In the genomic region with DNA sequence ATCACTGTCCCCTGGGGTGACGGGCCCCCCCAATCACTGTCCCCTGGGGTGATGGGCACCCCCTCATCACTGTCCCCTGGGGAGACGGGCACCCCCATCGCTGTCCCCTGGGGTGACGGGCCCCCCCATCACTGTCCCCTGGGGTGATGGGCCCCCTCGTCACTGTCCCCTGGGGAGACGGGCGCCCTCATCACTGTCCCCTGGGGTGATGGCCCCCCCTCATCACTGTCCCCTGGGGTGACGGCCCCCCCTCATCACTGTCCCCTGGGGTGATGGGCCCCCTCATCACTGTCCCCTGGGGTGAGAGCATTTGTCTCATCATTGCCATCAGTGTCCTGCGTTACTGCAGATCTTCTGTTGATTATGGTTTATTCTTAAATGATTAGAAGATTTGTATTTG, we compare ENCODE assay signal across 20 cellular contexts. TPM values are rescaled to one million over a fixed set of nuclear protein-coding genes. Genes with fewer than 3 reads are reported as not detected.
DNase-seq lines count a peak whose midpoint lies in the region; ATAC-seq, FAIRE-seq and TF ChIP-seq lines count a peak whose summit lies in the region.
"Had no signal": no experiment of that assay in that cellular context is flagged by ENCODE, and none has a peak within 500 bp of the region (broad histone marks: within the 10 kb centered on the region; RNA-seq: fewer than 3 reads in every experiment).

No MANE protein-coding gene starts in this region.

- DNase-seq in MCF 10A (ENCODE audit: unreplicated experiment) = no peak
- DNase-seq in breast epithelium (ENCODE audit: low spot score in 2 of 2) = no peak
- no peak for DNase-seq in activated B cell treated with CpG ODN at 0.5 μM for 24 hours
- DNase-seq in naive B cell = no peak
- DNase-seq in NCI-H1417 treated with DMSO at 0.1 percent for 48 hours (lab: John Stamatoyannopoulos, UW) = no peak
- no peak for DNase-seq in frontal cortex (ENCODE audit: low spot score in 2 of 2)
- DNase-seq in stimulated activated CD4-positive, alpha-beta T cell treated with anti-CD3 and anti-CD28 coated beads, Interleukin-15, amount 100 ng/mL, for 24 hours = no peak
- DNase-seq: AML-193; CD4-positive, alpha-beta memory T cell; DMS153; DMS79; GDM1; H9 had no signal

- CTCF ChIA-PET in MCF 10A (lab: Yijun Ruan, JAX) = interaction anchor here (0.7 to 1.0 kb wide), 2 partner anchors 82 to 378 kb away, joined by 3 to 4 read pairs; no protein-coding TSS in a partner anchor
- CTCF ChIA-PET in activated B cell treated with CpG ODN at 0.5 μM for 24 hours (lab: Charles Lee) = no interaction called here

- POLR2A ChIA-PET in MCF 10A (lab: Yijun Ruan, JAX) (no interaction called here), activated B cell treated with CpG ODN at 0.5 μM for 24 hours (lab: Charles Lee) (no interaction called here)

- no peak for TF ChIP-seq POLR2A in breast epithelium (IDR thresholded peaks at IDR 0.05)

- H3K4me3 Mint-ChIP-seq in MCF 10A (ENCODE audit: unreplicated experiment) (no peak overlapping the region), activated B cell treated with CpG ODN at 0.5 μM for 24 hours (no peak overlapping the region), naive B cell (no peak overlapping the region)
- H3K4me3 Mint-ChIP-seq: CD14-positive monocyte; CD4-positive, alpha-beta memory T cell had no signal

- H3K27ac Mint-ChIP-seq in MCF 10A (ENCODE audit: low read depth, unreplicated experiment) = peak overlapping the region; percentile 27
- H3K27ac Mint-ChIP-seq in activated B cell treated with CpG ODN at 0.5 μM for 24 hours = peak overlapping the region; percentile 66
- H3K27ac Mint-ChIP-seq in naive B cell = peak overlapping the region; percentile 76 to 91 (median 84)
- H3K27ac Mint-ChIP-seq: CD14-positive monocyte; CD4-positive, alpha-beta memory T cell; H9 had no signal

- H3K27me3 Mint-ChIP-seq in MCF 10A (ENCODE audit: insufficient read depth, unreplicated experiment) (no peaks in the 10 kb centered on the region), activated B cell treated with CpG ODN at 0.5 μM for 24 hours (no peaks in the 10 kb centered on the region), naive B cell (no peaks in the 10 kb centered on the region)
- H3K27me3 Mint-ChIP-seq: CD4-positive, alpha-beta memory T cell had no signal

- no peaks in the 10 kb centered on the region for H3K9me3 ChIP-seq in breast epithelium
- H3K9me3 ChIP-seq: A549, BLaER1 had no signal

- BruUV-seq in MCF 10A (replicated peaks; lab: Mats Ljungman, UMichigan) = no TSS peak

- no peaks in the 10 kb centered on the region for H3K27me3 ChIP-seq in breast epithelium
- H3K27me3 ChIP-seq: BLaER1 had no signal

- H3K36me3 ChIP-seq in breast epithelium = no peaks in the 10 kb centered on the region

- no peak overlapping the region for H3K27ac ChIP-seq in breast epithelium
- H3K27ac ChIP-seq: 22Rv1, A549, BLaER1 had no signal

- H3K4me1 ChIP-seq in breast epithelium = no peaks in the 10 kb centered on the region

- intact Hi-C loops in MCF 10A (cut with micrococcal nuclease) (loop anchor here (5.0 kb wide), 2 partner anchors 36 to 71 kb away; no protein-coding TSS in a partner anchor), breast epithelium (cut with DNase I; ENCODE audit: low total_unique reads) (no loop called here), activated B cell treated with CpG ODN at 0.5 μM for 24 hours (cut with micrococcal nuclease) (loop anchor here (2.0 kb wide), 2 partner anchors 52 to 376 kb away; partner anchors contain the start of gene BRF1)

- no peak overlapping the region for H3K4me3 ChIP-seq in breast epithelium
- H3K4me3 ChIP-seq: A549, BLaER1 had no signal

- TF ChIP-seq CTCF in MCF 10A (IDR thresholded peaks at IDR 0.05; ENCODE audit: unreplicated experiment) (no peak), breast epithelium (IDR thresholded peaks at IDR 0.05) (no peak), activated B cell treated with CpG ODN at 0.5 μM for 24 hours (IDR thresholded peaks at IDR 0.05) (no peak)

- ATAC-seq in activated B cell treated with CpG ODN at 0.5 μM for 24 hours (ENCODE audit: low read depth) (no peak), naive B cell (ENCODE audit: low read depth in 2 of 2) (no peak)

- H3K4me1 Mint-ChIP-seq in MCF 10A (ENCODE audit: insufficient read depth, unreplicated experiment) (no peaks in the 10 kb centered on the region), activated B cell treated with CpG ODN at 0.5 μM for 24 hours (peaks cover 7% of the 10 kb centered on the region), naive B cell (peaks cover 4 to 8% (median 6%) of the 10 kb centered on the region in 3 donors)

- H3K36me3 Mint-ChIP-seq in MCF 10A (ENCODE audit: insufficient read depth, unreplicated experiment) (peaks cover 14% of the 10 kb centered on the region), activated B cell treated with CpG ODN at 0.5 μM for 24 hours (ENCODE audit: low read depth) (no peaks in the 10 kb centered on the region), naive B cell (no peaks in the 10 kb centered on the region)

- FAIRE-seq in frontal cortex (lab: Jason Lieb, UNC) = no peak
- FAIRE-seq: A549, GM19239, H1 had no signal

- H3K9me3 Mint-ChIP-seq in MCF 10A (ENCODE audit: unreplicated experiment) (no peaks in the 10 kb centered on the region), activated B cell treated with CpG ODN at 0.5 μM for 24 hours (no peaks in the 10 kb centered on the region), naive B cell (no peaks in the 10 kb centered on the region)
- H3K9me3 Mint-ChIP-seq: CD14-positive monocyte; CD4-positive, alpha-beta memory T cell; H9 had no signal

RNA-seq across cellular contexts. Expression of gene PACS2, which starts 38.6 kb away (rescaled TPM):
- 49.7 and 57.7 TPM in 2 replicates for total RNA-seq in MCF 10A (2022)
- 10 to 100 TPM; 46.0 to 70.9 (median 67.8) TPM for total RNA-seq in breast epithelium
- total RNA-seq in activated B cell treated with CpG ODN at 0.5 μM for 24 hours = 37.4 and 48.0 TPM in 2 replicates
- 1 to 10 TPM; 1.3 to 3.7 (median 1.5) TPM for polyA plus RNA-seq in naive B cell (ENCODE audit: low read depth in 6 of 6)
- total RNA-seq in frontal cortex = 73.0 TPM

RNA-seq across cellular contexts. Expression of gene TEX22, which starts 45.2 kb away (rescaled TPM):
- total RNA-seq in MCF 10A (2022) = 4.1 and 6.2 TPM in 2 replicates
- under 1 TPM; 0.33 to 0.64 (median 0.59) TPM for total RNA-seq in breast epithelium
- total RNA-seq in activated B cell treated with CpG ODN at 0.5 μM for 24 hours = 2.8 and 5.7 TPM in 2 replicates
- polyA plus RNA-seq in naive B cell (ENCODE audit: low read depth in 6 of 6) = under 1 TPM in 3 of 6 donors, not detected in 3; 0.21 to 0.77 (median 0.65) TPM
- total RNA-seq in frontal cortex = 0.41 TPM
- total RNA-seq: HT-29 had no signal
- polyA plus RNA-seq: CD4-positive, alpha-beta memory T cell had no signal

RNA-seq across cellular contexts. Expression of gene BRF1, which starts 52.4 kb away (rescaled TPM):
- total RNA-seq in MCF 10A (2022) = 30.7 and 34.3 TPM in 2 replicates
- total RNA-seq in breast epithelium = 10 to 100 TPM; 30.2 to 45.6 (median 38.6) TPM
- 28.7 and 32.8 TPM in 2 replicates for total RNA-seq in activated B cell treated with CpG ODN at 0.5 μM for 24 hours
- polyA plus RNA-seq in naive B cell (ENCODE audit: low read depth in 6 of 6) = 1 to 10 TPM; 3.1 to 8.9 (median 6.0) TPM
- 60.7 TPM for total RNA-seq in frontal cortex

Comparison
In these comparisons a context has a peak if more than half of its experiments do, and no peak if none do; other contexts are left out.
1. H3K27ac Mint-ChIP-seq: peak in every context shown above with its lines; median percentile 84 in naive B cell; 66 in activated B cell treated with CpG ODN at 0.5 μM for 24 hours; 27 in MCF 10A.